Comparison of ENCODE assay signal across 12 cellular contexts in the genomic region with DNA sequence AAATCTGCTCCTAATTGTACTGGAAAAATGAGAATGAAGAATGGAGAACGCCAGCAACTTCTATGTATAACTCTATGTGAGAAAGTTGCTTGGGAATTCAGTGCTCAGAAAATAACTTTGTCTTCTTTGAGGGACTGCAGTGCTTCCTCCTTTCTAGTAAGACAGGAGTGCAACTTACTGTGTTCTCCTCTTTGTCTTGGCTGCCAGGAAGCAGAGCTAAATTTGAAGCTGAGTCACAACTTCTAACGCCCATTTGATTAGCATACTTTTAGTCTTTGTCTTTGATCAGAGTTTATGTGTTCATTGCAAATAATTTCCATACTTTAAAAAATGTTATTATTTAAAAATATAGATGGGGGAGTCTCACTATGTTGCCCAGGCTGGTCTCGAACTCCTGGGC. TPM values are rescaled to one million over a fixed set of nuclear protein-coding genes. Genes with fewer than 3 reads are reported as not detected.
A peak's percentile ranks its signal among the peaks of the same experiment; 100 is the strongest.
DNase-seq lines count a peak whose midpoint lies in the region; ATAC-seq, FAIRE-seq and TF ChIP-seq lines count a peak whose summit lies in the region.
"Had no signal": no experiment of that assay in that cellular context is flagged by ENCODE, and none has a peak within 500 bp of the region (broad histone marks: within the 10 kb centered on the region; RNA-seq: fewer than 3 reads in every experiment).

No MANE protein-coding gene starts in this region.

- no peaks in the 10 kb centered on the region for H3K9me3 Mint-ChIP-seq in CD4-positive, CD25-positive, alpha-beta regulatory T cell
- H3K9me3 Mint-ChIP-seq in type B pancreatic cell = no peaks in the 10 kb centered on the region

- no peaks in the 10 kb centered on the region for H3K27me3 Mint-ChIP-seq in CD4-positive, CD25-positive, alpha-beta regulatory T cell
- H3K27me3 Mint-ChIP-seq in T-helper 17 cell (no peaks in the 10 kb centered on the region), type B pancreatic cell (peaks cover 3% of the 10 kb centered on the region)

- dilution Hi-C loops in keratinocyte (cut with MboI; ENCODE audit: extremely low pct_ligation_motif_present, low sequenced_read_pairs) = no loop called here

- H3K4me1 Mint-ChIP-seq in CD4-positive, CD25-positive, alpha-beta regulatory T cell = peaks cover 40 to 85% (median 75%) of the 10 kb centered on the region in 4 donors
- H3K4me1 Mint-ChIP-seq in T-helper 17 cell (peaks cover 75% of the 10 kb centered on the region), type B pancreatic cell (ENCODE audit: unreplicated experiment) (peaks cover 10% of the 10 kb centered on the region)

- H3K27ac ChIP-seq in CD4-positive, CD25-positive, alpha-beta regulatory T cell (ENCODE audit: insufficient read depth, low read length, poor library complexity, severe bottlenecking) = peak overlapping the region; percentile 88
- H3K27ac ChIP-seq in keratinocyte (ENCODE audit: control insufficient read depth, insufficient read depth, low read length) (peak overlapping the region; percentile 70), MM.1S (ENCODE audit: low read length) (no peak overlapping the region)

- peak in 1 of 3 donors; percentile 67 for DNase-seq in CD4-positive, CD25-positive, alpha-beta regulatory T cell
- DNase-seq in Jurkat, Clone E6-1 (ENCODE audit: low read depth, low spot score) = peak; percentile 58
- DNase-seq in T-helper 17 cell = no peak
- no peak for DNase-seq in keratinocyte (ENCODE audit: low read depth, low spot score)
- no peak for DNase-seq in NCI-H446 (lab: John Stamatoyannopoulos, UW)
- DNase-seq in type B pancreatic cell (ENCODE audit: extremely low spot score, unreplicated experiment) = no peak
- no peak for DNase-seq in MM.1S
- DNase-seq: activated effector memory CD4-positive, alpha-beta T cell treated with Interleukin-2 at 50 U/mL for 16 hours; dermis blood vessel endothelial cell; head of caudate nucleus had no signal

- H3K4me1 ChIP-seq in CD4-positive, CD25-positive, alpha-beta regulatory T cell (ENCODE audit: control insufficient read depth, insufficient read depth, low read length, poor library complexity, severe bottlenecking) = peaks cover 98% of the 10 kb centered on the region
- peaks cover 36% of the 10 kb centered on the region for H3K4me1 ChIP-seq in keratinocyte (ENCODE audit: control insufficient read depth, extremely low read depth, insufficient read depth, low read length)
- H3K4me1 ChIP-seq in MM.1S (ENCODE audit: low read length) = peaks cover 21% of the 10 kb centered on the region

- H4K20me1 ChIP-seq in keratinocyte (ENCODE audit: control insufficient read depth, extremely low read depth, insufficient read depth, low read length) = no peaks in the 10 kb centered on the region
- no peaks in the 10 kb centered on the region for H4K20me1 ChIP-seq in MM.1S (ENCODE audit: insufficient read depth, low read length)

- ATAC-seq in CD4-positive, CD25-positive, alpha-beta regulatory T cell (ENCODE audit: low read depth in 2 of 2) = peak; percentile 54 to 56
- ATAC-seq in T-helper 17 cell = peak; percentile 45
- ATAC-seq in GM21423 (IDR thresholded peaks at IDR 0.05; ENCODE audit: unreplicated experiment) = no peak

- peaks cover 32% of the 10 kb centered on the region for H3K36me3 Mint-ChIP-seq in CD4-positive, CD25-positive, alpha-beta regulatory T cell
- H3K36me3 Mint-ChIP-seq in T-helper 17 cell (ENCODE audit: low read depth) (peaks cover 28% of the 10 kb centered on the region), type B pancreatic cell (no peaks in the 10 kb centered on the region)
- H3K36me3 Mint-ChIP-seq: mesothelial cell of epicardium had no signal

- H3K36me3 ChIP-seq in CD4-positive, CD25-positive, alpha-beta regulatory T cell (ENCODE audit: control insufficient read depth, insufficient read depth, low read length) = peaks cover 27% of the 10 kb centered on the region
- H3K36me3 ChIP-seq in keratinocyte (ENCODE audit: control insufficient read depth in 2 of 2, extremely low read depth in 1 of 2, insufficient read depth in 2 of 2, low read length in 2 of 2) (no peaks in the 10 kb centered on the region), MM.1S (replicated peaks; ENCODE audit: insufficient read depth, low read length) (no peaks in the 10 kb centered on the region)

- no peaks in the 10 kb centered on the region for H3K9me2 ChIP-seq in MM.1S (replicated peaks; ENCODE audit: insufficient read depth, low read length)

- TF ChIP-seq CTCF in keratinocyte (optimal IDR thresholded peaks at IDR 0.05 in 1 of 3, IDR thresholded peaks at IDR 0.05 in 1 of 3, conservative IDR thresholded peaks at IDR 0.05 in 1 of 3; ENCODE audit: extremely low read depth in 1 of 3, insufficient read depth in 2 of 3, low read length in 3 of 3) (no peak), type B pancreatic cell (conservative IDR thresholded peaks at IDR 0.05) (no peak), MM.1S (IDR thresholded peaks at IDR 0.05; ENCODE audit: low read length) (no peak)

- H3K27ac Mint-ChIP-seq in CD4-positive, CD25-positive, alpha-beta regulatory T cell = peak overlapping the region in 2 of 3 donors; percentile 91 to 99
- H3K27ac Mint-ChIP-seq in T-helper 17 cell (no peak overlapping the region), type B pancreatic cell (no peak overlapping the region)
- H3K27ac Mint-ChIP-seq: mesothelial cell of epicardium had no signal

- no peaks in the 10 kb centered on the region for H3K27me3 ChIP-seq in CD4-positive, CD25-positive, alpha-beta regulatory T cell (ENCODE audit: control insufficient read depth, insufficient read depth, low read length)
- no peaks in the 10 kb centered on the region for H3K27me3 ChIP-seq in keratinocyte (ENCODE audit: control insufficient read depth, extremely low read depth, insufficient read depth, low read length)
- H3K27me3 ChIP-seq in MM.1S (replicated peaks; ENCODE audit: insufficient read depth, low read length) = no peaks in the 10 kb centered on the region

- peak overlapping the region; percentile 100 for H3K4me3 ChIP-seq in CD4-positive, CD25-positive, alpha-beta regulatory T cell (ENCODE audit: low read depth, low read length)
- no peak overlapping the region for H3K4me3 ChIP-seq in Jurkat, Clone E6-1 (ENCODE audit: low read length)
- H3K4me3 ChIP-seq in keratinocyte (ENCODE audit: control insufficient read depth in 2 of 3, extremely low read depth in 1 of 3, insufficient read depth in 2 of 3, low read depth in 1 of 3, low read length in 3 of 3) (peak overlapping the region in 1 of 3 experiments; percentile 9), MM.1S (ENCODE audit: low read length) (no peak overlapping the region)

- peak; percentile 76 for FAIRE-seq in keratinocyte (lab: Jason Lieb, UNC)

- H3K9ac ChIP-seq in keratinocyte (ENCODE audit: control insufficient read depth, extremely low read depth, insufficient read depth, low read length) (no peak overlapping the region), MM.1S (ENCODE audit: low read length) (no peak overlapping the region)

- H3K79me2 ChIP-seq in keratinocyte (ENCODE audit: control insufficient read depth, insufficient read depth, low read length) (no peaks in the 10 kb centered on the region), MM.1S (ENCODE audit: low read length) (no peaks in the 10 kb centered on the region; the same call in 1 of the 2 replicates)

- no peak overlapping the region for H2AFZ ChIP-seq in keratinocyte (ENCODE audit: control insufficient read depth, low read length)
- H2AFZ ChIP-seq in MM.1S (ENCODE audit: low read length) = no peak overlapping the region

- H3K9me3 ChIP-seq in CD4-positive, CD25-positive, alpha-beta regulatory T cell (ENCODE audit: control insufficient read depth in 2 of 2, low read length in 2 of 2) = no peaks in the 10 kb centered on the region
- no peaks in the 10 kb centered on the region for H3K9me3 ChIP-seq in T-helper 17 cell (ENCODE audit: control insufficient read depth, low read length, poor library complexity, severe bottlenecking)
- H3K9me3 ChIP-seq in keratinocyte (ENCODE audit: control insufficient read depth, low read depth, low read length) = no peaks in the 10 kb centered on the region
- no peaks in the 10 kb centered on the region for H3K9me3 ChIP-seq in MM.1S (replicated peaks; ENCODE audit: insufficient read depth, low read length)

- no peak overlapping the region for H3K4me3 Mint-ChIP-seq in CD4-positive, CD25-positive, alpha-beta regulatory T cell
- H3K4me3 Mint-ChIP-seq in T-helper 17 cell (peak overlapping the region; percentile 92), type B pancreatic cell (no peak overlapping the region)
- H3K4me3 Mint-ChIP-seq: mesothelial cell of epicardium had no signal

- H3F3A ChIP-seq in MM.1S (ENCODE audit: insufficient read depth, low read length) = no peaks in the 10 kb centered on the region

- H3K4me2 ChIP-seq in keratinocyte (ENCODE audit: control insufficient read depth, extremely low read depth, insufficient read depth, low read depth, low read length) = peak overlapping the region; percentile 76
- H3K4me2 ChIP-seq in MM.1S (ENCODE audit: low read depth, low read length) = no peak overlapping the region

- H3K9me1 ChIP-seq in keratinocyte (ENCODE audit: control insufficient read depth, extremely low read depth, insufficient read depth, low read length) = no peaks in the 10 kb centered on the region

RNA-seq across cellular contexts. Expression of gene ARHGAP25, which starts 6.6 kb away (rescaled TPM):
- 142 TPM for total RNA-seq in CD4-positive, CD25-positive, alpha-beta regulatory T cell
- 100 to 1,000 TPM in 3 of 4 donors, 10 to 100 TPM in 1; 97.8 to 148 (median 124) TPM for polyA plus RNA-seq in CD4-positive, CD25-positive, alpha-beta regulatory T cell
- 21.3 TPM for polyA plus RNA-seq in Jurkat, Clone E6-1 (2012; ENCODE audit: insufficient read depth, insufficient read length)
- total RNA-seq in T-helper 17 cell (10 to 100 TPM; 75.6 to 90.6 TPM), type B pancreatic cell (ENCODE audit: low replicate concordance) (1.1 and 2.4 TPM in 2 replicates)
- 15.9 to 28.6 TPM (median 25.3 TPM) in 3 replicates for polyA plus RNA-seq in keratinocyte
- 4.2 TPM for polyA plus RNA-seq in keratinocyte (2011; ENCODE audit: low read depth)
- polyA plus RNA-seq in keratinocyte (2011; cell fraction: cytosol; rRNA removed) = 15.0 and 18.9 TPM in 2 replicates
- polyA plus RNA-seq in keratinocyte (2011; cell fraction: nucleus; rRNA removed) = 29.7 and 33.2 TPM in 2 replicates
- 4.4 and 19.4 TPM in 2 replicates for polyA plus RNA-seq in keratinocyte (2012; ENCODE audit: low replicate concordance)
- 15.2 to 21.8 TPM (median 18.5 TPM) in 3 replicates for polyA minus RNA-seq in keratinocyte
- polyA minus RNA-seq in keratinocyte (2011; cell fraction: cytosol; rRNA and poly(A)+ RNA removed) = 8.6 TPM
- 9.9 and 15.5 TPM in 2 replicates for polyA minus RNA-seq in keratinocyte (2011; cell fraction: nucleus; rRNA and poly(A)+ RNA removed)

Comparison
In these comparisons a context has a peak if more than half of its experiments do, and no peak if none do; other contexts are left out.
1. H3K27ac Mint-ChIP-seq: peak in CD4-positive, CD25-positive, alpha-beta regulatory T cell (2 of 3); none in T-helper 17 cell (single experiment) and type B pancreatic cell (single experiment).
2. RNA of gene ARHGAP25, which starts 6.6 kb away (total RNA-seq): 142 TPM in CD4-positive, CD25-positive, alpha-beta regulatory T cell (single experiment) and 75.6 to 90.6 TPM in T-helper 17 cell; 1.1 to 2.4 TPM in type B pancreatic cell; every median in the first group is over 10 times any median in the second.